12 cellular contexts compared by ENCODE assay signal in the genomic region with DNA sequence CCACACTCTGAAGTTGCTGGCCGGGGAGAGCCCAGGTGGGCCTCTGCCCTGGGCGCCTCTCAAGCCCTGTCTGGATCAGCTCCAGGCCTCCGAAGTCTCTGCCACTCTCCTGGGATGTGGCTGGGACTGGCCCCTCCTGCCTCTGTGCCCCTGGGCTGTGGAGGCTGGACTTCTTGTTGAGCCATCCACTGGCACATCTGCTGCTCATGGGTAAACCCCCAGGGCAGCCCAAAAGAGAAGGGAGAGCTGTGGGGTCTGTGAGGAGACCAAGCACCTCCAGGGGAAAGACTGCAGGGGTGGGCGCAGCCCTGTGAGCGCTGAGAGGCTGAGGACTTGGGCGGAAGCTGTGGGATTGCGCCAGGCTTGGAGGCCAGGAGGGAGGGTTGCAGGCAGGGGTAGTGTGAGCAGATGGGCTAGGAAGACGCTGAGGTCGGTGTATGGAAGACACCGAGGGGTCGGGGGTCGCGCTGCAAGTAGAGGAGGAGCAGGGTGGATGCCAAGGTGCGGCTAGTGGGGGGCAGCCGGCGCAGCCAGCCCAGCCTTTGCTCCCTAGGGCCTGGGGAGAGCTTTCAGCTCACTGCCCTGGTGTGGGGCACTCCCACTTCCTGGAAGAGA.
A peak's percentile ranks its signal among the peaks of the same experiment; 100 is the strongest.
DNase-seq lines count a peak whose midpoint lies in the region; ATAC-seq and TF ChIP-seq lines count a peak whose summit lies in the region.
"Had no signal": no experiment of that assay in that cellular context is flagged by ENCODE, and none has a peak within 500 bp of the region (broad histone marks: within the 10 kb centered on the region; RNA-seq: fewer than 3 reads in every experiment).

No MANE protein-coding gene starts in this region.

- H3K4me3 Mint-ChIP-seq in activated naive CD8-positive, alpha-beta T cell treated with anti-CD3 and anti-CD28 coated beads, Interleukin-2, amount 10 ng/mL, durations not matched to agents 7 days and 5 days = no peak overlapping the region
- no peak overlapping the region for H3K4me3 Mint-ChIP-seq in activated naive CD8-positive, alpha-beta T cell treated with anti-CD3 and anti-CD28 coated beads, Interleukin-2, amount 50 U/mL, for 24 hours

- H3K27me3 ChIP-seq in transverse colon (no peaks in the 10 kb centered on the region), mesendoderm (ENCODE audit: insufficient read depth, low read length, poor library complexity) (no peaks in the 10 kb centered on the region)
- H3K27me3 ChIP-seq: BE2C had no signal

- peak overlapping the region; percentile 22; the same call in 1 of the 2 replicates for H3K4me2 ChIP-seq in OCI-LY7 (ENCODE audit: low read length)
- H3K4me2 ChIP-seq in mesendoderm (ENCODE audit: low read length) = no peak overlapping the region

- H3K23ac ChIP-seq in mesendoderm (ENCODE audit: low read length) = no peak overlapping the region

- ATAC-seq in activated naive CD8-positive, alpha-beta T cell treated with anti-CD3 and anti-CD28 coated beads, Interleukin-2, amount 10 ng/mL, durations not matched to agents 7 days and 5 days (ENCODE audit: low read depth) = peak; percentile 9
- ATAC-seq in activated naive CD8-positive, alpha-beta T cell treated with anti-CD3 and anti-CD28 coated beads, Interleukin-2, amount 50 U/mL, for 24 hours = no peak
- no peak for ATAC-seq in left lobe of liver

- DNase-seq in activated naive CD8-positive, alpha-beta T cell treated with anti-CD3 and anti-CD28 coated beads, Interleukin-2, amount 10 ng/mL, durations not matched to agents 7 days and 5 days = peak; percentile 26
- DNase-seq in activated naive CD8-positive, alpha-beta T cell treated with anti-CD3 and anti-CD28 coated beads, Interleukin-2, amount 50 U/mL, for 24 hours = no peak
- no peak for DNase-seq in OCI-LY7 (ENCODE audit: low spot score)
- peak; percentile 42 for DNase-seq in left lobe of liver (ENCODE audit: low spot score)
- DNase-seq in transverse colon = peak; percentile 8
- DNase-seq in HEK293T (ENCODE audit: extremely low spot score) = no peak
- DNase-seq in mesendoderm = no peak
- DNase-seq in germinal center (ENCODE audit: low spot score) = no peak
- DNase-seq: left cardiac atrium, NCI-H2081 treated with DMSO at 0.1 percent for 48 hours had no signal

- H3K36me3 ChIP-seq in OCI-LY7 (ENCODE audit: insufficient read depth, low read length) (peaks cover 27% of the 10 kb centered on the region), transverse colon (no peaks in the 10 kb centered on the region), mesendoderm (ENCODE audit: control insufficient read depth, insufficient read depth, low read length) (no peaks in the 10 kb centered on the region)
- H3K36me3 ChIP-seq: BE2C had no signal

- H3K27me3 Mint-ChIP-seq in activated naive CD8-positive, alpha-beta T cell treated with anti-CD3 and anti-CD28 coated beads, Interleukin-2, amount 10 ng/mL, durations not matched to agents 7 days and 5 days = no peaks in the 10 kb centered on the region
- H3K27me3 Mint-ChIP-seq in activated naive CD8-positive, alpha-beta T cell treated with anti-CD3 and anti-CD28 coated beads, Interleukin-2, amount 50 U/mL, for 24 hours = no peaks in the 10 kb centered on the region

- H3K4me3 ChIP-seq in OCI-LY7 (ENCODE audit: low read depth, low read length, poor library complexity, severe bottlenecking) (no peak overlapping the region), transverse colon (no peak overlapping the region), mesendoderm (ENCODE audit: low read length) (no peak overlapping the region)
- H3K4me3 ChIP-seq: K562 had no signal

- H3K9me3 ChIP-seq in OCI-LY7 (ENCODE audit: low read length) (no peaks in the 10 kb centered on the region), transverse colon (no peaks in the 10 kb centered on the region)
- H3K9me3 ChIP-seq: BE2C had no signal

- in situ Hi-C loops in transverse colon (cut with MboI; ENCODE audit: low pct_ligation_motif_present in 1 of 4, low pct_unique_long_range_greater_than_20kb in 1 of 4, low sequenced_read_pairs in 3 of 4) = loop anchor here (10.0 to 25.0 kb wide), 3 partner anchors 137 to 290 kb away; no protein-coding TSS in a partner anchor

- H3K27ac ChIP-seq in OCI-LY7 (ENCODE audit: low read depth, low read length, poor library complexity, severe bottlenecking) (peak overlapping the region; percentile 61), transverse colon (peak overlapping the region in 2 of 4 donors; percentile 0 to 1), mesendoderm (ENCODE audit: low read depth, low read length) (no peak overlapping the region)

- no TSS peak for BruUV-seq in OCI-LY7 (replicated peaks; lab: Mats Ljungman, UMichigan)

- peaks cover 9% of the 10 kb centered on the region for H3K4me1 Mint-ChIP-seq in activated naive CD8-positive, alpha-beta T cell treated with anti-CD3 and anti-CD28 coated beads, Interleukin-2, amount 10 ng/mL, durations not matched to agents 7 days and 5 days
- H3K4me1 Mint-ChIP-seq in activated naive CD8-positive, alpha-beta T cell treated with anti-CD3 and anti-CD28 coated beads, Interleukin-2, amount 50 U/mL, for 24 hours = peaks cover 3% of the 10 kb centered on the region

- H3K79me1 ChIP-seq in mesendoderm (ENCODE audit: low read length) = no peaks in the 10 kb centered on the region

- H3K27ac Mint-ChIP-seq in activated naive CD8-positive, alpha-beta T cell treated with anti-CD3 and anti-CD28 coated beads, Interleukin-2, amount 10 ng/mL, durations not matched to agents 7 days and 5 days = peak overlapping the region; percentile 34
- H3K27ac Mint-ChIP-seq in activated naive CD8-positive, alpha-beta T cell treated with anti-CD3 and anti-CD28 coated beads, Interleukin-2, amount 50 U/mL, for 24 hours = no peak overlapping the region

- H2AFZ ChIP-seq in OCI-LY7 (ENCODE audit: low read length) = no peak overlapping the region; the same call in 1 of the 2 replicates

- no peaks in the 10 kb centered on the region for H3K36me3 Mint-ChIP-seq in activated naive CD8-positive, alpha-beta T cell treated with anti-CD3 and anti-CD28 coated beads, Interleukin-2, amount 10 ng/mL, durations not matched to agents 7 days and 5 days
- H3K36me3 Mint-ChIP-seq in activated naive CD8-positive, alpha-beta T cell treated with anti-CD3 and anti-CD28 coated beads, Interleukin-2, amount 50 U/mL, for 24 hours (ENCODE audit: low read depth) = no peaks in the 10 kb centered on the region

- no peaks in the 10 kb centered on the region for H3K9me2 ChIP-seq in OCI-LY7 (ENCODE audit: insufficient read depth, low read length)

- H3K79me2 ChIP-seq in OCI-LY7 (ENCODE audit: insufficient read depth, low read depth, low read length) (no peaks in the 10 kb centered on the region), mesendoderm (ENCODE audit: control insufficient read depth, insufficient read depth, low read length) (no peaks in the 10 kb centered on the region)

- CTCF ChIA-PET in OCI-LY7 (lab: Charles Lee; ENCODE audit: unreplicated experiment) = interaction anchor here (0.8 to 2.2 kb wide), 8 partner anchors 10 to 243 kb away, joined by 3 to 15 read pairs (median 4); no protein-coding TSS in a partner anchor
- CTCF ChIA-PET in HEK293T (lab: Yijun Ruan, JAX) = interaction anchor here (0.6 to 1.3 kb wide), 4 partner anchors 23 to 1466 kb away, joined by 4 to 5 read pairs (median 4); no protein-coding TSS in a partner anchor

- POLR2A ChIA-PET in activated naive CD8-positive, alpha-beta T cell treated with anti-CD3 and anti-CD28 coated beads, Interleukin-2, amount 10 ng/mL, durations not matched to agents 7 days and 5 days (lab: Charles Lee) = no interaction called here
- POLR2A ChIA-PET in OCI-LY7 (lab: Charles Lee) (interaction anchor here (0.7 to 2.5 kb wide), 7 partner anchors 12 to 127 kb away, joined by 3 to 6 read pairs (median 5); no protein-coding TSS in a partner anchor), HEK293T (lab: Yijun Ruan, JAX) (no interaction called here)

- peaks cover 59% of the 10 kb centered on the region for H3K4me1 ChIP-seq in OCI-LY7 (ENCODE audit: insufficient read depth, low read length, poor library complexity, severe bottlenecking)
- H3K4me1 ChIP-seq in transverse colon = peaks cover 7 to 48% (median 32%) of the 10 kb centered on the region in 4 donors
- H3K4me1 ChIP-seq in mesendoderm (ENCODE audit: control insufficient read depth, low read depth, low read length) = no peaks in the 10 kb centered on the region
- H3K4me1 ChIP-seq: BE2C had no signal

- no peak overlapping the region for H2AK5ac ChIP-seq in mesendoderm (ENCODE audit: low read length)

- H4K5ac ChIP-seq in mesendoderm (ENCODE audit: low read length) = no peak overlapping the region

- no peak for TF ChIP-seq POLR2A in transverse colon (IDR thresholded peaks at IDR 0.05)

- H2BK15ac ChIP-seq in mesendoderm (replicated peaks; ENCODE audit: low read depth) = no peak overlapping the region

- TF ChIP-seq EP300 in transverse colon (IDR thresholded peaks at IDR 0.05; ENCODE audit: low read depth) = no peak

- no peak overlapping the region for H3K56ac ChIP-seq in mesendoderm (ENCODE audit: low read length)

- H2BK120ac ChIP-seq in mesendoderm (ENCODE audit: low read depth, low read length) = no peak overlapping the region

- no peak overlapping the region for H4K8ac ChIP-seq in mesendoderm (ENCODE audit: low read depth, low read length)

- H3K4ac ChIP-seq in mesendoderm (ENCODE audit: low read depth, low read length) = no peak overlapping the region

- H3K9me3 Mint-ChIP-seq in activated naive CD8-positive, alpha-beta T cell treated with anti-CD3 and anti-CD28 coated beads, Interleukin-2, amount 10 ng/mL, durations not matched to agents 7 days and 5 days = no peaks in the 10 kb centered on the region
- H3K9me3 Mint-ChIP-seq in activated naive CD8-positive, alpha-beta T cell treated with anti-CD3 and anti-CD28 coated beads, Interleukin-2, amount 50 U/mL, for 24 hours = no peaks in the 10 kb centered on the region

- no peak overlapping the region for H2BK5ac ChIP-seq in mesendoderm (ENCODE audit: low read length)

- intact Hi-C loops in OCI-LY7 (cut with micrococcal nuclease; ENCODE audit: unreplicated experiment) = loop anchor here (1.0 kb wide), 4 partner anchors 37 to 193 kb away; no protein-coding TSS in a partner anchor
- intact Hi-C loops in transverse colon (cut with DNase I; ENCODE audit: low total_unique reads) = loop anchor here (5.0 kb wide), 1 partner anchor 145 kb away; no protein-coding TSS in a partner anchor

- H4K20me1 ChIP-seq in OCI-LY7 (ENCODE audit: insufficient read depth, low read length) = no peaks in the 10 kb centered on the region

- H3K18ac ChIP-seq in mesendoderm (ENCODE audit: low read length) = no peak overlapping the region

- no peak for TF ChIP-seq CTCF in OCI-LY7 (conservative IDR thresholded peaks at IDR 0.05; ENCODE audit: low read length)
- no peak for TF ChIP-seq CTCF in transverse colon (IDR thresholded peaks at IDR 0.05)

- WGBS in transverse colon (ENCODE audit: low coverage in 1 of 2), 2 donors = 81 to 93% methylated on average over 4 to 16 of the region's 16 CpGs
- no CpG with 5 or more reads among the region's 16 CpGs for WGBS in mesendoderm (ENCODE audit: extremely low coverage, insufficient coverage, low lambda C conversion rate)

- H3K9ac ChIP-seq in mesendoderm (ENCODE audit: low read length) = no peak overlapping the region

TF ChIP-seq in HEK293T, 16 proteins besides CTCF, POLR2A, EP300 and RAD21 (continues in another document):
- TF ChIP-seq FOXM1 (IDR thresholded peaks at IDR 0.05; ENCODE audit: borderline replicate concordance) (no peak), CTBP1 (IDR thresholded peaks at IDR 0.05; ENCODE audit: borderline replicate concordance) (no peak), FOXK2 (IDR thresholded peaks at IDR 0.05) (no peak), LEF1 (IDR thresholded peaks at IDR 0.05; ENCODE audit: borderline replicate concordance) (no peak)

Comparison
In these comparisons a context has a peak if more than half of its experiments do, and no peak if none do; other contexts are left out.
1. DNase-seq: peak in activated naive CD8-positive, alpha-beta T cell treated with anti-CD3 and anti-CD28 coated beads, Interleukin-2, amount 10 ng/mL, durations not matched to agents 7 days and 5 days (single experiment), left lobe of liver (single experiment) and transverse colon (single experiment); none in activated naive CD8-positive, alpha-beta T cell treated with anti-CD3 and anti-CD28 coated beads, Interleukin-2, amount 50 U/mL, for 24 hours (single experiment), OCI-LY7 (single experiment), HEK293T (single experiment), mesendoderm (single experiment) and germinal center (single experiment).